1 cellular context compared by ENCODE assay signal in genomic region chr7:111067251-111067650, GRCh38.
TF ChIP-seq lines count a peak whose summit lies in the region.

No MANE protein-coding gene starts in this region.

TF ChIP-seq in K562, 482 proteins besides CTCF, POLR2A, EP300 and RAD21:
- TF ChIP-seq CREM (IDR thresholded peaks at IDR 0.05; ENCODE audit: low read depth) (0 out of 2 replicates have a peak, but pooled peaks have one; percentile 13), RCOR1 (IDR thresholded peaks at IDR 0.05; ENCODE audit: borderline replicate concordance in 1 of 2, low read depth in 2 of 2, low read length in 2 of 2) (peak in 1 of 2 experiments; percentile 24; a peak in 1 of 4 replicates), ATF1 (CRISPR knock-in tag; IDR thresholded peaks at IDR 0.05) (no peak), ATF1 (tag; IDR thresholded peaks at IDR 0.05) (0 out of 2 replicates have a peak, but pooled peaks have one; percentile 21), HMBOX1 (IDR thresholded peaks at IDR 0.05) (peak; percentile 48; the same call in 1 of the 2 replicates), CBX3 (IDR thresholded peaks at IDR 0.05; ENCODE audit: borderline replicate concordance in 1 of 2, low read length in 2 of 2) (peak in 1 of 2 experiments; percentile 54; a peak in 1 of 3 replicates), CHAMP1 (IDR thresholded peaks at IDR 0.05) (peak; percentile 21; the same call in 1 of the 2 replicates), PRMT5 (CRISPR knock-in tag; IDR thresholded peaks at IDR 0.05) (no peak), LCOR (CRISPR knock-in tag; IDR thresholded peaks at IDR 0.05) (no peak)
